8 cellular contexts compared by ENCODE assay signal in genomic region chr1:39672551-39672947, GRCh38. TPM values are rescaled to one million over a fixed set of nuclear protein-coding genes. Genes with fewer than 3 reads are reported as not detected.
DNase-seq lines count a peak whose midpoint lies in the region; ATAC-seq and TF ChIP-seq lines count a peak whose summit lies in the region.

No MANE protein-coding gene starts in this region.

- no CpG with 5 or more reads among the region's 12 CpGs for WGBS in H9 (ENCODE audit: extremely low coverage, insufficient read length, low lambda C conversion rate)
- 12 to 26% (median 18%) methylated on average over 5 to 12 of the region's 12 CpGs for WGBS in heart left ventricle, 4 donors

- TF ChIP-seq CTCF in A673 (conservative IDR thresholded peaks at IDR 0.05; ENCODE audit: low read depth, low read length) (peak; percentile 27; the same call in 1 of the 2 replicates), H9 (conservative IDR thresholded peaks at IDR 0.05) (peak; percentile 78), heart left ventricle (IDR thresholded peaks at IDR 0.05) (peak in 11 of 12 donors; percentile 21 to 60 (median 48))

- no peak overlapping the region for H3K4ac ChIP-seq in H9 (ENCODE audit: low read depth, low read length)

- no peak overlapping the region for H3K56ac ChIP-seq in H9 (ENCODE audit: insufficient read length, low read depth, low read length)

- H3K36me3 ChIP-seq in A673 (ENCODE audit: insufficient read depth, low read length, poor library complexity, severe bottlenecking) (no peaks in the 10 kb centered on the region), heart left ventricle (no peaks in the 10 kb centered on the region)

- no TSS peak for BruUV-seq in A673 (replicated peaks; lab: Mats Ljungman, UMichigan)

- H2BK15ac ChIP-seq in H9 (ENCODE audit: low read depth, low read length): no peak overlapping the region

- no peak overlapping the region for H3K9ac ChIP-seq in H9 (ENCODE audit: extremely low read depth, insufficient read length, low read length)

- no peak overlapping the region for H3K23ac ChIP-seq in H9 (ENCODE audit: insufficient read length, low read depth, low read length)

- CTCF ChIA-PET in A673 (lab: Charles Lee): no interaction called here

- H3K79me1 ChIP-seq in H9 (ENCODE audit: insufficient read depth, low read depth, low read length, poor library complexity, severe bottlenecking): no peaks in the 10 kb centered on the region

- peak overlapping the region; percentile 51 to 75 for H3K4me3 Mint-ChIP-seq in H9
- peak overlapping the region; percentile 61 to 69 for H3K4me3 Mint-ChIP-seq in stimulated activated naive B cell treated with anti-CD40 and anti-IgM and Interleukin-4, amounts not matched to agents 10 μg/mL and 1 μg/mL and 100 μg/mL, for 72 hours

- intact Hi-C loops in A673 (cut with micrococcal nuclease; ENCODE audit: unreplicated experiment): no loop called here
- intact Hi-C loops in heart left ventricle (cut with DNase I): loop anchor here in 2 of 10 donors (5.0 kb wide), 1 partner anchor 45 kb away; no protein-coding TSS in a partner anchor

- H3K23me2 ChIP-seq in H9 (ENCODE audit: insufficient read length, low read depth, low read length, poor library complexity, severe bottlenecking): peaks cover 7% of the 10 kb centered on the region

- TF ChIP-seq POLR2A in heart left ventricle (IDR thresholded peaks at IDR 0.05): no peak

- no peak overlapping the region for H3T11ph ChIP-seq in H9 (ENCODE audit: low read length)

- peaks cover 0 to 9% of the 10 kb centered on the region in 2 experiments; a peak in 2 of 4 replicates for H3K4me1 Mint-ChIP-seq in H9
- H3K4me1 Mint-ChIP-seq in stimulated activated naive B cell treated with anti-CD40 and anti-IgM and Interleukin-4, amounts not matched to agents 10 μg/mL and 1 μg/mL and 100 μg/mL, for 72 hours: peaks cover 12 to 37% of the 10 kb centered on the region in 2 donors

- no peaks in the 10 kb centered on the region for H3K79me2 ChIP-seq in H9 (ENCODE audit: insufficient read depth, low read length)

- DNase-seq in A673 (ENCODE audit: low spot score): no peak
- DNase-seq in H9: peak; percentile 68
- DNase-seq in activated T-cell treated with anti-CD3 and anti-CD28 coated beads, Interleukin-2, amount 50 U/mL, for 48 hours: peak; percentile 56 to 62
- no peak for DNase-seq in heart left ventricle
- DNase-seq in stimulated activated naive B cell treated with anti-CD40 and anti-IgM and Interleukin-4, amounts not matched to agents 10 μg/mL and 1 μg/mL and 100 μg/mL, for 72 hours: no peak
- DNase-seq in NCI-H524 treated with DMSO at 0.1 percent for 48 hours (lab: John Stamatoyannopoulos, UW): no peak
- no peak for DNase-seq in medulla oblongata (ENCODE audit: extremely low spot score)

- H3K4me2 ChIP-seq in H9 (ENCODE audit: insufficient read depth, insufficient read length, low read length): peak overlapping the region; percentile 62

- POLR2A ChIA-PET in A673 (lab: Charles Lee; ENCODE audit: low non-redundant PET): no interaction called here

- no peak overlapping the region for H2AK5ac ChIP-seq in H9 (ENCODE audit: insufficient read length, low read length)

- H4K20me1 ChIP-seq in H9 (ENCODE audit: control insufficient read depth, insufficient read depth, insufficient read length): no peaks in the 10 kb centered on the region

- no peak overlapping the region for H3K27ac Mint-ChIP-seq in H9
- H3K27ac Mint-ChIP-seq in stimulated activated naive B cell treated with anti-CD40 and anti-IgM and Interleukin-4, amounts not matched to agents 10 μg/mL and 1 μg/mL and 100 μg/mL, for 72 hours: no peak overlapping the region

- H3K27me3 ChIP-seq in A673 (replicated peaks; ENCODE audit: insufficient read depth, low read depth, low read length, poor library complexity) (peaks cover 45% of the 10 kb centered on the region), H9 (ENCODE audit: insufficient read depth, low read length) (peaks cover 75% of the 10 kb centered on the region), heart left ventricle (peaks cover 0 to 26% (median 4%) of the 10 kb centered on the region in 9 donors)

- H3K14ac ChIP-seq in H9 (ENCODE audit: insufficient read depth, low read length): no peak overlapping the region

- H3K18ac ChIP-seq in H9 (ENCODE audit: insufficient read length, low read depth, low read length): no peak overlapping the region

- no peak overlapping the region for H2BK5ac ChIP-seq in H9 (ENCODE audit: insufficient read length, low read length)

- peak; percentile 13 to 40 (median 24) for ATAC-seq in heart left ventricle
- ATAC-seq in stimulated activated naive B cell treated with anti-CD40 and anti-IgM and Interleukin-4, amounts not matched to agents 10 μg/mL and 1 μg/mL and 100 μg/mL, for 72 hours (replicated peaks): peak; percentile 34 to 48
- ATAC-seq in GM19351 (IDR thresholded peaks at IDR 0.05; ENCODE audit: unreplicated experiment): no peak

- H3K4me3 ChIP-seq in A673 (ENCODE audit: low read depth, low read length, poor library complexity, severe bottlenecking) (no peak overlapping the region), heart left ventricle (peak overlapping the region in 11 of 12 donors; percentile 24 to 86 (median 66))

- no peak overlapping the region for H3K27ac ChIP-seq in A673 (ENCODE audit: low read depth, low read length, poor library complexity, severe bottlenecking)
- H3K27ac ChIP-seq in H9 (ENCODE audit: insufficient read length, low read depth, low read length): no peak overlapping the region
- peak overlapping the region in 8 of 12 donors; percentile 75 to 91 (median 86) for H3K27ac ChIP-seq in heart left ventricle

- H3K9me3 Mint-ChIP-seq in H9: no peaks in the 10 kb centered on the region
- H3K9me3 Mint-ChIP-seq in stimulated activated naive B cell treated with anti-CD40 and anti-IgM and Interleukin-4, amounts not matched to agents 10 μg/mL and 1 μg/mL and 100 μg/mL, for 72 hours: no peaks in the 10 kb centered on the region

- H2AFZ ChIP-seq in H9 (ENCODE audit: low read length): no peak overlapping the region

- H2BK12ac ChIP-seq in H9 (ENCODE audit: insufficient read length, low read depth, low read length): no peak overlapping the region

- no peak overlapping the region for H4K5ac ChIP-seq in H9 (ENCODE audit: insufficient read length, low read depth, low read length)

- H4K8ac ChIP-seq in H9 (replicated peaks; ENCODE audit: insufficient read length, low read depth, low read length): no peak overlapping the region

- H4K91ac ChIP-seq in H9 (ENCODE audit: insufficient read length, low read depth, low read length): no peak overlapping the region

- H2BK120ac ChIP-seq in H9 (ENCODE audit: low read depth, low read length, poor library complexity, severe bottlenecking): no peak overlapping the region

- H3K9me3 ChIP-seq in A673 (ENCODE audit: low read depth, low read length, poor library complexity, severe bottlenecking) (no peaks in the 10 kb centered on the region), H9 (ENCODE audit: control insufficient read depth, low read depth, low read length) (no peaks in the 10 kb centered on the region), heart left ventricle (no peaks in the 10 kb centered on the region)

- H3K27me3 Mint-ChIP-seq in H9 (ENCODE audit: low read depth): peaks cover 99% of the 10 kb centered on the region
- peaks cover 47 to 57% of the 10 kb centered on the region in 2 donors for H3K27me3 Mint-ChIP-seq in stimulated activated naive B cell treated with anti-CD40 and anti-IgM and Interleukin-4, amounts not matched to agents 10 μg/mL and 1 μg/mL and 100 μg/mL, for 72 hours

- no peak overlapping the region for H2BK20ac ChIP-seq in H9 (ENCODE audit: low read depth, low read length, poor library complexity, severe bottlenecking)

- no peaks in the 10 kb centered on the region; a peak in 1 of 7 replicates for H3K36me3 Mint-ChIP-seq in H9 (ENCODE audit: insufficient read depth in 1 of 3, low read depth in 3 of 3)
- no peaks in the 10 kb centered on the region for H3K36me3 Mint-ChIP-seq in stimulated activated naive B cell treated with anti-CD40 and anti-IgM and Interleukin-4, amounts not matched to agents 10 μg/mL and 1 μg/mL and 100 μg/mL, for 72 hours

- H3K4me1 ChIP-seq in A673 (ENCODE audit: insufficient read depth, low read length, poor library complexity, severe bottlenecking): no peaks in the 10 kb centered on the region
- H3K4me1 ChIP-seq in H9 (ENCODE audit: insufficient read depth, low read length): no peaks in the 10 kb centered on the region
- peaks cover 0 to 48% (median 19%) of the 10 kb centered on the region in 12 donors for H3K4me1 ChIP-seq in heart left ventricle

RNA-seq across cellular contexts. Expression of gene NT5C1A, which starts 0.6 kb away (rescaled TPM):
- not detected in 2 replicates for total RNA-seq in A673 (2021)
- total RNA-seq in H9 (2021): not detected in 2 replicates
- 10 to 100 TPM in 8 of 9 donors, 1 to 10 TPM in 1; 3.3 to 46.6 (median 23.8) TPM for total RNA-seq in heart left ventricle
- 1 to 10 TPM; 2.0 to 2.2 TPM for polyA plus RNA-seq in heart left ventricle

RNA-seq across cellular contexts. Expression of gene HPCAL4, which starts 18.7 kb away (rescaled TPM):
- total RNA-seq in A673 (2021) (not detected in 2 replicates), H9 (2021) (0.15 TPM in 2 replicates), heart left ventricle (1 to 10 TPM in 1 of 9 donors, under 1 TPM in 8; 0.12 to 1.2 (median 0.39) TPM)
- under 1 TPM; 0.46 to 0.69 TPM for polyA plus RNA-seq in heart left ventricle

RNA-seq across cellular contexts. Expression of gene HEYL, which starts 33.1 kb away (rescaled TPM):
- total RNA-seq in A673 (2021): 0.77 and 1.3 TPM in 2 replicates
- 1.8 and 1.9 TPM in 2 replicates for total RNA-seq in H9 (2021)
- total RNA-seq in heart left ventricle: 10 to 100 TPM in 7 of 9 donors, 1 to 10 TPM in 2; 7.0 to 35.2 (median 18.8) TPM
- polyA plus RNA-seq in heart left ventricle: 10 to 100 TPM; 10.6 to 23.3 TPM

Comparison
In these comparisons a context has a peak if more than half of its experiments do, and no peak if none do; other contexts are left out.
1. DNase-seq: peak in H9 (single experiment) and activated T-cell treated with anti-CD3 and anti-CD28 coated beads, Interleukin-2, amount 50 U/mL, for 48 hours (2 of 2); none in A673 (single experiment), heart left ventricle (0 of 5), stimulated activated naive B cell treated with anti-CD40 and anti-IgM and Interleukin-4, amounts not matched to agents 10 μg/mL and 1 μg/mL and 100 μg/mL, for 72 hours (single experiment), NCI-H524 treated with DMSO at 0.1 percent for 48 hours (single experiment) and medulla oblongata (single experiment).
2. H3K27ac ChIP-seq: peak in heart left ventricle (8 of 12); none in A673 (single experiment) and H9 (single experiment).
3. CTCF ChIP-seq: peak in every context shown above with its lines; median percentile 78 in H9; 48 in heart left ventricle; 27 in A673.